In the genomic region with DNA sequence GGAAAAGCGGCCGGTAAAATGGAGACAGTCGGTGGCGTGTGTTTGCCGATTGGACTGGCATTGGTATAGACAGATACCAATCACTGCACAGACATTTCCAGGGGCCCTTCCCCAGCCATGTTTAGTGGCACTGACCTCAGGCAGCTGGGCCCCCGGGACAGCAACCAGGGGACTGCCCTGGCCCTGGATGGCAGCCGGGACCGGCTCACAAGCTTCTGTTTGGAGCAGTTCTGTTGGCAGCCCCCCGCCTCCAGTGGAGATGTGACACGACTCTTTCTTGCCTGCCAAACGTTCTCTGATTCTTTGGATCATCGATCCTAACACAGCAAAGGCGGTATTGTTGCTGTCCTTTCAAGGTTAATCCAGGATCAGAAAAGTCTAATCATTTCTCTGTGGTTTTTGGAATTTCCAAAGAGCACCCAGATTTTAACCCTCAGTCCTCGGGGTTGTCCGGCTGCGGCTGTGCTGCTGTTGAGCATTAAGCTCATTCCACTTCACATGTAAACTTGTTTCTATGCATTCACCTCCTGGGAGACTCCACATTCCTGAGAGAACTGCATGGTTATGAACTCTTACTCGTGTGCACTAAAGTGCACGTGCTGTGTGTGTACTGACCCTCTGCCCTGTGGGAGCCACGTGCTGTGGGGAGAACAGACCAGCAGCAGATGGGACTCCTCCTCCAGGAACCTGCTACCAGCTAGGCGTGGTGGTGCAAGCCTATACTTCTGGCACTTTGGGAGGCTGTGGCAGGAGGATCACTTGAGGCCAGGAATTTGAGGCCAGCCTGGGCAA, we compare ENCODE assay signal across 21 cellular contexts. TPM values are rescaled to one million over a fixed set of nuclear protein-coding genes. Genes with fewer than 3 reads are reported as not detected.
DNase-seq lines count a peak whose midpoint lies in the region; ATAC-seq and TF ChIP-seq lines count a peak whose summit lies in the region.
"Had no signal": no experiment of that assay in that cellular context is flagged by ENCODE, and none has a peak within 500 bp of the region (broad histone marks: within the 10 kb centered on the region; RNA-seq: fewer than 3 reads in every experiment).

No MANE protein-coding gene starts in this region.

- H3K27ac ChIP-seq in RWPE1 (peak overlapping the region; percentile 20), stomach (peak overlapping the region in 3 of 5 donors; percentile 10 to 94 (median 93))

- ATAC-seq in naive thymus-derived CD8-positive, alpha-beta T cell = no peak
- ATAC-seq in HG02798 (IDR thresholded peaks at IDR 0.05; ENCODE audit: poor library complexity, unreplicated experiment) = no peak
- no peak for ATAC-seq in esophagus mucosa
- ATAC-seq: heart left ventricle; left lobe of liver; stimulated activated naive CD8-positive, alpha-beta T cell treated with anti-CD3 and anti-CD28 coated beads, Interleukin-15, Interleukin-2, amounts not matched to agents 100 U/mL and 50 U/mL, for 24 hours had no signal

- H3K36me3 Mint-ChIP-seq in chondrocyte (ENCODE audit: low read depth) = peaks cover 9% of the 10 kb centered on the region
- peaks cover 0 to 22% (median 0%) of the 10 kb centered on the region in 3 donors for H3K36me3 Mint-ChIP-seq in naive thymus-derived CD8-positive, alpha-beta T cell

- no peak for TF ChIP-seq EP300 in stomach (IDR thresholded peaks at IDR 0.05)

- no peaks in the 10 kb centered on the region for H3K9me3 Mint-ChIP-seq in chondrocyte (ENCODE audit: low read depth)
- H3K9me3 Mint-ChIP-seq in naive thymus-derived CD8-positive, alpha-beta T cell = no peaks in the 10 kb centered on the region
- H3K9me3 Mint-ChIP-seq: activated T-helper 1 cell treated with anti-CD3 and anti-CD28 coated beads, Interleukin-12 subunit alpha, Interleukin-12 subunit beta, Interleukin-2, Interleukin-4 antibody, amounts not matched to agents 30 ng/mL and 10 ng/mL and 1 ng/mL, durations not matched to agents 14 hours and 24 hours and 36 hours; HFFc6 had no signal

- DNase-seq in RWPE1 (ENCODE audit: low spot score) (no peak), chondrocyte (ENCODE audit: low spot score) (no peak), stomach (no peak), ACHN (no peak)
- no peak for DNase-seq in naive thymus-derived CD8-positive, alpha-beta T cell
- no peak for DNase-seq in activated CD4-positive, alpha-beta T cell treated with anti-CD3 and anti-CD28 coated beads, Interleukin-2, amount 50 U/mL, for 48 hours
- DNase-seq: activated naive CD4-positive, alpha-beta T cell treated with anti-CD3 and anti-CD28 coated beads, Interleukin-2, amount 50 U/mL, for 16 hours; heart left ventricle; HFFc6; NCI-H1092 treated with DMSO at 0.1 percent for 48 hours; NCI-H2029 treated with DMSO at 0.1 percent for 48 hours; NCI-H226; SIG-M5; spleen; stimulated activated CD4-positive, alpha-beta T cell treated with anti-CD3 and anti-CD28 coated beads, Interleukin-4, amount 100 ng/mL, for 1 hour; stimulated activated naive CD8-positive, alpha-beta T cell treated with anti-CD3 and anti-CD28 coated beads, Interleukin-15, Interleukin-2, amounts not matched to agents 100 U/mL and 50 U/mL, for 24 hours had no signal

- POLR2A ChIA-PET in RWPE1 (lab: Yijun Ruan, JAX; ENCODE audit: low non-redundant PET) = no interaction called here
- POLR2A ChIA-PET in naive thymus-derived CD8-positive, alpha-beta T cell (lab: Charles Lee) = no interaction called here

- TF ChIP-seq CTCF in RWPE1 (conservative IDR thresholded peaks at IDR 0.05; ENCODE audit: low read depth) = no peak
- no peak for TF ChIP-seq CTCF in chondrocyte (IDR thresholded peaks at IDR 0.05)
- TF ChIP-seq CTCF in stomach (IDR thresholded peaks at IDR 0.05) = no peak

- TF ChIP-seq POLR2A in stomach (IDR thresholded peaks at IDR 0.05) = no peak

- peaks cover 0 to 25% (median 4%) of the 10 kb centered on the region in 4 donors for H3K36me3 ChIP-seq in stomach

- peaks cover 18 to 76% (median 49%) of the 10 kb centered on the region in 4 donors for H3K4me1 ChIP-seq in stomach

- H3K27me3 ChIP-seq in stomach = no peaks in the 10 kb centered on the region
- H3K27me3 ChIP-seq: heart left ventricle, spleen had no signal

- H3K4me1 Mint-ChIP-seq in chondrocyte (ENCODE audit: low read depth) = peaks cover 71% of the 10 kb centered on the region
- H3K4me1 Mint-ChIP-seq in naive thymus-derived CD8-positive, alpha-beta T cell = peaks cover 22 to 88% (median 74%) of the 10 kb centered on the region in 4 donors

- no peaks in the 10 kb centered on the region for H3K9me3 ChIP-seq in stomach
- H3K9me3 ChIP-seq: heart left ventricle, spleen had no signal

- CTCF ChIA-PET in RWPE1 (lab: Yijun Ruan, JAX) = interaction anchor here (0.5 kb wide), 1 partner anchor 70 kb away, joined by 3 read pairs; no protein-coding TSS in a partner anchor

- no peak overlapping the region for H3K4me3 Mint-ChIP-seq in chondrocyte (ENCODE audit: unreplicated experiment)
- peak overlapping the region in 3 of 10 donors; percentile 14 to 52 (median 40) for H3K4me3 Mint-ChIP-seq in naive thymus-derived CD8-positive, alpha-beta T cell
- H3K4me3 Mint-ChIP-seq: activated T-helper 1 cell treated with anti-CD3 and anti-CD28 coated beads, Interleukin-12 subunit alpha, Interleukin-12 subunit beta, Interleukin-2, Interleukin-4 antibody, amounts not matched to agents 30 ng/mL and 10 ng/mL and 1 ng/mL, durations not matched to agents 14 hours and 24 hours and 36 hours; HFFc6 had no signal

- 80 to 94% (median 85%) methylated on average over 20 of the region's 20 CpGs for WGBS in stomach, 5 donors

- intact Hi-C loops in stomach (cut with DNase I; ENCODE audit: low total_unique reads) = no loop called here

- in situ Hi-C loops in ACHN (cut with HindIII; ENCODE audit: low pct_ligation_motif_present, low pct_unique_long_range_greater_than_20kb, low sequenced_read_pairs) = no loop called here

- H3K27me3 Mint-ChIP-seq in chondrocyte (ENCODE audit: low read depth) = no peaks in the 10 kb centered on the region
- no peaks in the 10 kb centered on the region for H3K27me3 Mint-ChIP-seq in naive thymus-derived CD8-positive, alpha-beta T cell

- no peak overlapping the region for H3K4me3 ChIP-seq in stomach
- H3K4me3 ChIP-seq: coronary artery, heart left ventricle, spleen had no signal

- peak overlapping the region; percentile 73 for H3K27ac Mint-ChIP-seq in chondrocyte (ENCODE audit: unreplicated experiment)
- peak overlapping the region in 8 of 10 donors; percentile 43 to 83 (median 69) for H3K27ac Mint-ChIP-seq in naive thymus-derived CD8-positive, alpha-beta T cell
- H3K27ac Mint-ChIP-seq: activated T-helper 1 cell treated with anti-CD3 and anti-CD28 coated beads, Interleukin-12 subunit alpha, Interleukin-12 subunit beta, Interleukin-2, Interleukin-4 antibody, amounts not matched to agents 30 ng/mL and 10 ng/mL and 1 ng/mL, durations not matched to agents 14 hours and 24 hours and 36 hours; HFFc6 had no signal

RNA-seq across cellular contexts. Expression of a gene that starts 46.0 kb away (rescaled TPM):
- total RNA-seq in chondrocyte (53.3 to 78.3 TPM (median 77.9 TPM) in 3 replicates), stomach (10 to 100 TPM; 19.3 to 88.1 (median 27.2) TPM), esophagus mucosa (21.7 TPM)
- 10 to 100 TPM; 71.5 to 78.5 TPM for total RNA-seq in naive thymus-derived CD8-positive, alpha-beta T cell
- 1 to 10 TPM; 2.3 to 5.6 (median 3.6) TPM for polyA plus RNA-seq in naive thymus-derived CD8-positive, alpha-beta T cell
- 1 to 10 TPM; 2.9 to 5.4 (median 3.9) TPM for polyA plus RNA-seq in stomach

RNA-seq across cellular contexts. Expression of a gene that starts 47.3 kb away (rescaled TPM):
- total RNA-seq in chondrocyte (35.7 to 61.2 TPM (median 59.7 TPM) in 3 replicates), stomach (100 to 1,000 TPM in 1 of 5 donors, 10 to 100 TPM in 4; 11.6 to 140 (median 52.5) TPM), esophagus mucosa (18.0 TPM)
- total RNA-seq in naive thymus-derived CD8-positive, alpha-beta T cell = 100 to 1,000 TPM; 109 to 111 TPM
- 10 to 100 TPM; 25.2 to 44.1 (median 34.1) TPM for polyA plus RNA-seq in naive thymus-derived CD8-positive, alpha-beta T cell
- polyA plus RNA-seq in stomach = 10 to 100 TPM; 34.7 to 43.7 (median 40.8) TPM
